8 cellular contexts compared by ENCODE assay signal in genomic region chr14:25150934-25151790, GRCh38.
DNase-seq lines count a peak whose midpoint lies in the region; ATAC-seq and TF ChIP-seq lines count a peak whose summit lies in the region.

No MANE protein-coding gene starts in this region.

- H3K27me3 ChIP-seq in CD8-positive, alpha-beta T cell (ENCODE audit: insufficient read depth, low read length): no peaks in the 10 kb centered on the region
- H3K27me3 ChIP-seq in HCT116 (ENCODE audit: insufficient read depth, low read length) (no peaks in the 10 kb centered on the region), upper lobe of right lung (peaks cover 4% of the 10 kb centered on the region)

- H3K79me2 ChIP-seq in HCT116 (ENCODE audit: insufficient read depth, low read length): no peaks in the 10 kb centered on the region

- no peaks in the 10 kb centered on the region for H4K20me1 ChIP-seq in HCT116 (ENCODE audit: insufficient read depth)

- no peak overlapping the region for H3K4me3 Mint-ChIP-seq in CD8-positive, alpha-beta T cell
- no peak overlapping the region for H3K4me3 Mint-ChIP-seq in immature natural killer cell

- H3K9me3 Mint-ChIP-seq in CD8-positive, alpha-beta T cell: no peaks in the 10 kb centered on the region
- H3K9me3 Mint-ChIP-seq in immature natural killer cell: no peaks in the 10 kb centered on the region

- H3K27me3 Mint-ChIP-seq in CD8-positive, alpha-beta T cell (ENCODE audit: low read depth): peaks cover 15% of the 10 kb centered on the region
- peaks cover 1 to 8% (median 5%) of the 10 kb centered on the region in 3 donors for H3K27me3 Mint-ChIP-seq in immature natural killer cell (ENCODE audit: low read depth in 3 of 3)

- no peaks in the 10 kb centered on the region for H3K36me3 Mint-ChIP-seq in CD8-positive, alpha-beta T cell
- H3K36me3 Mint-ChIP-seq in immature natural killer cell: no peaks in the 10 kb centered on the region

- no peak for ATAC-seq in CD8-positive, alpha-beta T cell
- ATAC-seq in HCT116 (no peak), upper lobe of right lung (peak; percentile 61)

- no peak overlapping the region for H3K27ac Mint-ChIP-seq in CD8-positive, alpha-beta T cell
- H3K27ac Mint-ChIP-seq in immature natural killer cell: no peak overlapping the region

- H3K9me3 ChIP-seq in CD8-positive, alpha-beta T cell (ENCODE audit: low read length): no peaks in the 10 kb centered on the region
- H3K9me3 ChIP-seq in HCT116 (ENCODE audit: control insufficient read depth in 1 of 2, insufficient read depth in 1 of 2, low read depth in 1 of 2, low read length in 2 of 2) (peaks cover 4 to 20% of the 10 kb centered on the region in 2 experiments; a peak in 2 of 4 replicates), upper lobe of right lung (no peaks in the 10 kb centered on the region)

- RAD21 ChIA-PET in HCT116 (lab: Charles Lee; ENCODE audit: low non-redundant PET in 1 of 2, low total read pairs in 2 of 2, uncharacterized antibody in 2 of 2, unreplicated experiment in 2 of 2): no interaction called here

- H3K36me3 ChIP-seq in CD8-positive, alpha-beta T cell (ENCODE audit: insufficient read depth, low read length): no peaks in the 10 kb centered on the region
- no peaks in the 10 kb centered on the region for H3K36me3 ChIP-seq in HCT116 (ENCODE audit: control insufficient read depth in 1 of 2, insufficient read depth in 2 of 2, low read length in 2 of 2)
- no peaks in the 10 kb centered on the region for H3K36me3 ChIP-seq in upper lobe of right lung

- H3K9ac ChIP-seq in HCT116 (ENCODE audit: low read length): no peak overlapping the region

- no peaks in the 10 kb centered on the region for H3K4me1 Mint-ChIP-seq in CD8-positive, alpha-beta T cell (ENCODE audit: low read depth)
- no peaks in the 10 kb centered on the region for H3K4me1 Mint-ChIP-seq in immature natural killer cell

- no peaks in the 10 kb centered on the region for H3K9me2 ChIP-seq in HCT116 (ENCODE audit: insufficient read depth)

- no peak for TF ChIP-seq POLR2A in HCT116 (IDR thresholded peaks at IDR 0.05; ENCODE audit: borderline replicate concordance, extremely low read depth, insufficient read depth, insufficient read length)

- DNase-seq in CD8-positive, alpha-beta T cell: no peak
- DNase-seq in HCT116 (ENCODE audit: low read depth, low spot score) (peak; percentile 6), NCI-H2171 treated with DMSO at 0.1 percent for 48 hours (lab: John Stamatoyannopoulos, UW) (peak; percentile 66), amniotic epithelial cell (ENCODE audit: low read depth) (peak; percentile 77), immature natural killer cell (peak; percentile 10 to 41 (median 31)), upper lobe of right lung (no peak), OCI-M2 (lab: John Stamatoyannopoulos, UW; ENCODE audit: unreplicated experiment) (no peak)
- DNase-seq in activated effector memory CD4-positive, alpha-beta T cell treated with anti-CD3 and anti-CD28 coated beads, Interleukin-2, amount 50 U/mL, for 16 hours: no peak

- POLR2A ChIA-PET in CD8-positive, alpha-beta T cell (lab: Charles Lee): no interaction called here
- POLR2A ChIA-PET in HCT116 (lab: Charles Lee): no interaction called here

- no peak overlapping the region for H3K4me2 ChIP-seq in HCT116 (ENCODE audit: low read length)

- BruUV-seq in HCT116 (replicated peaks; lab: Mats Ljungman, UMichigan): no TSS peak

- intact Hi-C loops in CD8-positive, alpha-beta T cell (cut with DNase I, micrococcal nuclease): loop anchor here (5.0 kb wide), 2 partner anchors 439 to 544 kb away; partner anchors contain the start of gene GZMH (in 2 of the 2)
- intact Hi-C loops in HCT116 (cut with micrococcal nuclease): loop anchor here (1.0 to 5.0 kb wide), 2 partner anchors 344 to 416 kb away; no protein-coding TSS in a partner anchor
- intact Hi-C loops in upper lobe of right lung (cut with DNase I): loop anchor here (10.0 kb wide), 1 partner anchor 416 kb away; no protein-coding TSS in a partner anchor

- no peak overlapping the region for H3K27ac ChIP-seq in CD8-positive, alpha-beta T cell (ENCODE audit: low read depth, low read length)
- H3K27ac ChIP-seq in HCT116 (ENCODE audit: low read depth, low read length) (no peak overlapping the region), upper lobe of right lung (no peak overlapping the region)

- no peak overlapping the region for H3K4me3 ChIP-seq in CD8-positive, alpha-beta T cell (ENCODE audit: low read depth, low read length)
- H3K4me3 ChIP-seq in HCT116 (replicated peaks in 1 of 2; ENCODE audit: low read depth in 1 of 2, low read length in 2 of 2) (no peak overlapping the region), upper lobe of right lung (no peak overlapping the region)

- no peak overlapping the region for H2AFZ ChIP-seq in HCT116 (ENCODE audit: low read depth, low read length, poor library complexity, severe bottlenecking)

- no peaks in the 10 kb centered on the region for H3K4me1 ChIP-seq in CD8-positive, alpha-beta T cell (ENCODE audit: insufficient read depth, low read length)
- no peaks in the 10 kb centered on the region for H3K4me1 ChIP-seq in HCT116 (ENCODE audit: control insufficient read depth in 1 of 2, insufficient read depth in 2 of 2, low read length in 2 of 2)
- H3K4me1 ChIP-seq in upper lobe of right lung: no peaks in the 10 kb centered on the region

- TF ChIP-seq CTCF in CD8-positive, alpha-beta T cell (IDR thresholded peaks at IDR 0.05): peak; percentile 89
- TF ChIP-seq CTCF in HCT116 (IDR thresholded peaks at IDR 0.05 in 2 of 3, conservative IDR thresholded peaks at IDR 0.05 in 1 of 3; ENCODE audit: borderline replicate concordance in 1 of 3, insufficient read depth in 1 of 3, low read depth in 2 of 3, low read length in 2 of 3) (peak; percentile 11 to 66 (median 61); a peak in 4 of 6 replicates), upper lobe of right lung (IDR thresholded peaks at IDR 0.05) (peak; percentile 87)

- CTCF ChIA-PET in CD8-positive, alpha-beta T cell (lab: Charles Lee): interaction anchor here (1.0 to 1.1 kb wide), 2 partner anchors 18 to 460 kb away, joined by 3 to 4 read pairs; no protein-coding TSS in a partner anchor
- CTCF ChIA-PET in HCT116 (lab: Charles Lee): no interaction called here

- TF ChIP-seq RAD21 in HCT116 (IDR thresholded peaks at IDR 0.05; ENCODE audit: low read depth): peak; percentile 21; the same call in 1 of the 2 replicates

TF ChIP-seq in HCT116, 20 proteins besides CTCF, POLR2A, EP300 and RAD21:
- no peak for TF ChIP-seq POLR2AphosphoS5 (IDR thresholded peaks at IDR 0.05; ENCODE audit: low read depth, low read length)
- TF ChIP-seq ZBTB33 (IDR thresholded peaks at IDR 0.05; ENCODE audit: extremely low read depth, insufficient replicate concordance, low read length): no peak
- TF ChIP-seq TCF7L2 (IDR thresholded peaks at IDR 0.05; ENCODE audit: borderline replicate concordance, extremely low read depth, insufficient read depth, insufficient read length): no peak
- TF ChIP-seq JUND (IDR thresholded peaks at IDR 0.05): no peak
- no peak for TF ChIP-seq CEBPB (IDR thresholded peaks at IDR 0.05; ENCODE audit: low read depth)
- no peak for TF ChIP-seq SRF (IDR thresholded peaks at IDR 0.05; ENCODE audit: low read depth)
- TF ChIP-seq SP1 (IDR thresholded peaks at IDR 0.05; ENCODE audit: low read depth): no peak

Comparison
In these comparisons a context has a peak if more than half of its experiments do, and no peak if none do; other contexts are left out.
1. DNase-seq: peak in HCT116 (single experiment), NCI-H2171 treated with DMSO at 0.1 percent for 48 hours (single experiment), amniotic epithelial cell (single experiment) and immature natural killer cell (3 of 3); none in CD8-positive, alpha-beta T cell (0 of 7), upper lobe of right lung (single experiment), activated effector memory CD4-positive, alpha-beta T cell treated with anti-CD3 and anti-CD28 coated beads, Interleukin-2, amount 50 U/mL, for 16 hours (single experiment) and OCI-M2 (single experiment).
2. Peak in every context shown above with its lines, with median percentiles within 50 percentile points of each other: CTCF ChIP-seq.